In genomic region chr14:75879031-75879430, GRCh38 we compare ENCODE assay signal across 10 cellular contexts.
A peak's percentile ranks its signal among the peaks of the same experiment; 100 is the strongest.
DNase-seq lines count a peak whose midpoint lies in the region; ATAC-seq, FAIRE-seq and TF ChIP-seq lines count a peak whose summit lies in the region.
"Had no signal": no experiment of that assay in that cellular context is flagged by ENCODE, and none has a peak within 500 bp of the region (broad histone marks: within the 10 kb centered on the region; RNA-seq: fewer than 3 reads in every experiment).

No MANE protein-coding gene starts in this region.

- 38% methylated on average over 3 of the region's 3 CpGs for WGBS in A549 (ENCODE audit: missing lambda C conversion rate)

- no peaks in the 10 kb centered on the region for H3K27me3 Mint-ChIP-seq in T-helper 2 cell treated with Interferon-gamma antibody and Interleukin-4, amounts not matched to agents 5 μg/mL and 100 μg/mL, for 36 hours (ENCODE audit: low read depth)
- H3K27me3 Mint-ChIP-seq: naive B cell had no signal

- no peak overlapping the region for H3K27ac Mint-ChIP-seq in T-helper 2 cell treated with Interferon-gamma antibody and Interleukin-4, amounts not matched to agents 5 μg/mL and 100 μg/mL, for 36 hours
- H3K27ac Mint-ChIP-seq: naive B cell had no signal

- TF ChIP-seq RAD21 in A549 (conservative IDR thresholded peaks at IDR 0.05 in 1 of 2, IDR thresholded peaks at IDR 0.05 in 1 of 2), result no peak

- no peaks in the 10 kb centered on the region for H3K9me3 ChIP-seq in A549

- no peak for TF ChIP-seq CTCF in A549 (IDR thresholded peaks at IDR 0.05)
- TF ChIP-seq CTCF in GM10248 (IDR thresholded peaks at IDR 0.05; ENCODE audit: control extremely low read depth, extremely low read depth, low read depth, missing control alignments), result no peak
- TF ChIP-seq CTCF in fibroblast of pulmonary artery (IDR thresholded peaks at IDR 0.05; ENCODE audit: low read length, missing control alignments), result no peak

- H3K4me1 Mint-ChIP-seq in T-helper 2 cell treated with Interferon-gamma antibody and Interleukin-4, amounts not matched to agents 5 μg/mL and 100 μg/mL, for 36 hours (ENCODE audit: low read depth), result peaks cover 8% of the 10 kb centered on the region
- H3K4me1 Mint-ChIP-seq: naive B cell had no signal

- H3K4me3 Mint-ChIP-seq in T-helper 2 cell treated with Interferon-gamma antibody and Interleukin-4, amounts not matched to agents 5 μg/mL and 100 μg/mL, for 36 hours, result no peak overlapping the region
- H3K4me3 Mint-ChIP-seq: naive B cell had no signal

- H3K36me3 Mint-ChIP-seq in T-helper 2 cell treated with Interferon-gamma antibody and Interleukin-4, amounts not matched to agents 5 μg/mL and 100 μg/mL, for 36 hours (ENCODE audit: low read depth), result peaks cover 2% of the 10 kb centered on the region

- CTCF ChIA-PET in A549 (lab: Yijun Ruan, JAX) (no interaction called here), GM10248 (lab: Yijun Ruan, JAX) (interaction anchor here (1.0 to 4.0 kb wide), 3 partner anchors 9 to 102 kb away, joined by 3 to 28 read pairs (median 3); no protein-coding TSS in a partner anchor)

- no peak overlapping the region for H3K4me3 ChIP-seq in A549
- H3K4me3 ChIP-seq in fibroblast of pulmonary artery (replicated peaks; ENCODE audit: low read depth, low read length), result no peak overlapping the region

- POLR2A ChIA-PET in A549 (lab: Yijun Ruan, JAX) (no interaction called here), GM10248 (lab: Yijun Ruan, JAX) (no interaction called here)

- ATAC-seq in A549 (peak; percentile 54 to 82; a peak in 5 of 6 replicates), SK-N-SH treated with all-trans-retinoic acid at 6 μM for 48 hours (peak; percentile 87), GM21526 (IDR thresholded peaks at IDR 0.05; ENCODE audit: low FRiP score, unreplicated experiment) (no peak)

- TF ChIP-seq POLR2A in A549 (IDR thresholded peaks at IDR 0.05; ENCODE audit: low read length), result no peak

- peak overlapping the region; percentile 39 for H3K4me2 ChIP-seq in A549

- DNase-seq in A549 (ENCODE audit: low read depth in 1 of 2, low spot score in 1 of 2) (peak in 1 of 2 experiments; percentile 27), GM10248 (ENCODE audit: extremely low spot score) (peak; percentile 18), fibroblast of pulmonary artery (ENCODE audit: low read depth) (peak; percentile 96), NCI-H510A treated with DMSO at 0.1 percent for 48 hours (lab: John Stamatoyannopoulos, UW) (no peak), germinal center (ENCODE audit: low spot score) (no peak)
- no peak for DNase-seq in T-helper 2 cell treated with Interferon-gamma antibody and Interleukin-4, amounts not matched to agents 5 μg/mL and 100 μg/mL, for 36 hours (ENCODE audit: low spot score)
- DNase-seq: naive B cell, NCI-H1417 treated with DMSO at 0.1 percent for 48 hours had no signal

- no peaks in the 10 kb centered on the region for H3K9me3 Mint-ChIP-seq in T-helper 2 cell treated with Interferon-gamma antibody and Interleukin-4, amounts not matched to agents 5 μg/mL and 100 μg/mL, for 36 hours
- H3K9me3 Mint-ChIP-seq: naive B cell had no signal

- TF ChIP-seq EP300 in A549 (IDR thresholded peaks at IDR 0.05), result no peak

- peaks cover 17% of the 10 kb centered on the region for H3K4me1 ChIP-seq in A549

- peak overlapping the region in 1 of 2 experiments; percentile 54; a peak in 2 of 6 replicates for H3K27ac ChIP-seq in A549

- FAIRE-seq in A549 (lab: Jason Lieb, UNC), result no peak

TF ChIP-seq in A549, 52 proteins besides CTCF, POLR2A, EP300 and RAD21:
- TF ChIP-seq SMC3 (IDR thresholded peaks at IDR 0.05) (no peak), JUNB (IDR thresholded peaks at IDR 0.05) (0 out of 2 replicates have a peak, but pooled peaks have one; percentile 14), FOSL2 (IDR thresholded peaks at IDR 0.05) (no peak), FOSL2 (CRISPR knock-in tag; IDR thresholded peaks at IDR 0.05) (peak; percentile 92)

TF ChIP-seq in SK-N-SH treated with all-trans-retinoic acid at 6 μM for 48 hours, 23 proteins besides CTCF, POLR2A, EP300 and RAD21:
- TF ChIP-seq TOX (CRISPR knock-in tag; IDR thresholded peaks at IDR 0.05; ENCODE audit: borderline replicate concordance), result peak; percentile 49; the same call in 1 of the 2 replicates
- TF ChIP-seq ISL1 (CRISPR knock-in tag; IDR thresholded peaks at IDR 0.05), result peak; percentile 52; the same call in 1 of the 2 replicates
- TF ChIP-seq ZFP30 (CRISPR knock-in tag; IDR thresholded peaks at IDR 0.05), result no peak

Comparison
In these comparisons a context has a peak if more than half of its experiments do, and no peak if none do; other contexts are left out.
1. DNase-seq: peak in GM10248 (single experiment) and fibroblast of pulmonary artery (single experiment); none in NCI-H510A treated with DMSO at 0.1 percent for 48 hours (single experiment), T-helper 2 cell treated with Interferon-gamma antibody and Interleukin-4, amounts not matched to agents 5 μg/mL and 100 μg/mL, for 36 hours (single experiment) and germinal center (single experiment).